ENCODE assay signal across 18 cellular contexts in genomic region chr9:101508203-101508602, GRCh38. TPM values are rescaled to one million over a fixed set of nuclear protein-coding genes. Genes with fewer than 3 reads are reported as not detected.
DNase-seq lines count a peak whose midpoint lies in the region; ATAC-seq and TF ChIP-seq lines count a peak whose summit lies in the region.
"Had no signal": no experiment of that assay in that cellular context is flagged by ENCODE, and none has a peak within 500 bp of the region (broad histone marks: within the 10 kb centered on the region; RNA-seq: fewer than 3 reads in every experiment).

No MANE protein-coding gene starts in this region.

- no peak overlapping the region for H3K4me2 ChIP-seq in GM23338

- no peak overlapping the region for H3K27ac ChIP-seq in GM23338 (ENCODE audit: low read depth)
- H3K27ac ChIP-seq: ascending aorta, vagina, WERI-Rb-1 had no signal

- no peaks in the 10 kb centered on the region for H3K27me3 ChIP-seq in GM23338 (ENCODE audit: insufficient read depth)
- H3K27me3 ChIP-seq: ascending aorta, vagina had no signal

- H4K20me1 ChIP-seq in GM23338 (replicated peaks; ENCODE audit: insufficient read depth) = no peaks in the 10 kb centered on the region

- no peaks in the 10 kb centered on the region for H3K79me2 ChIP-seq in GM23338 (replicated peaks; ENCODE audit: insufficient read depth)

- H3K4me1 Mint-ChIP-seq in GM23338 = peaks cover 16% of the 10 kb centered on the region

- no peaks in the 10 kb centered on the region for H3F3A ChIP-seq in GM23338 (replicated peaks; ENCODE audit: low read depth)

- peaks cover 4% of the 10 kb centered on the region; the same call in 1 of the 2 replicates for H3K9me2 ChIP-seq in GM23338 (ENCODE audit: insufficient read depth)

- no peaks in the 10 kb centered on the region for H3K9me3 Mint-ChIP-seq in GM23338

- no peak for ATAC-seq in GM23338
- ATAC-seq: HepG2, T-helper 17 cell had no signal

- DNase-seq in AG10803 (ENCODE audit: low read depth) = peak; percentile 84
- DNase-seq in GM23338 (ENCODE audit: low spot score) = no peak
- peak; percentile 1 for DNase-seq in amniotic epithelial cell (ENCODE audit: low read depth)
- DNase-seq in foreskin fibroblast = peak; percentile 51 to 56
- DNase-seq in kidney tubule cell (ENCODE audit: low spot score) = no peak
- DNase-seq in midbrain (lab: John Stamatoyannopoulos, UW) = no peak
- DNase-seq in NCI-H446 (lab: John Stamatoyannopoulos, UW) = no peak
- no peak for DNase-seq in foreskin melanocyte
- DNase-seq: activated CD4-positive, alpha-beta T cell treated with anti-CD3 and anti-CD28 coated beads, Interleukin-2, amount 50 U/mL, for 48 hours; NCI-H1436; NCI-H2171; NCI-H748 treated with DMSO at 0.1 percent for 48 hours; SHP77 treated with DMSO at 0.1 percent for 48 hours; T-helper 17 cell; WERI-Rb-1 had no signal

- H3K4me3 ChIP-seq in AG10803 (ENCODE audit: low read length) (no peak overlapping the region), GM23338 (no peak overlapping the region), foreskin fibroblast (ENCODE audit: low read depth in 1 of 2, low read length in 2 of 2) (no peak overlapping the region)
- H3K4me3 ChIP-seq: ascending aorta, vagina had no signal

- H3K36me3 Mint-ChIP-seq in GM23338 (ENCODE audit: low read depth) = no peaks in the 10 kb centered on the region

- H3K4me3 Mint-ChIP-seq in GM23338 = no peak overlapping the region
- H3K4me3 Mint-ChIP-seq: T-helper 17 cell had no signal

- H3K4me1 ChIP-seq in GM23338 (ENCODE audit: insufficient read depth) = peaks cover 19% of the 10 kb centered on the region

- no peak overlapping the region for H3K27ac Mint-ChIP-seq in GM23338
- H3K27ac Mint-ChIP-seq: T-helper 17 cell had no signal

- peaks cover 2% of the 10 kb centered on the region for H3K27me3 Mint-ChIP-seq in GM23338 (ENCODE audit: insufficient read depth, low read depth, poor library complexity)

- H3K36me3 ChIP-seq in GM23338 (ENCODE audit: insufficient read depth) = no peaks in the 10 kb centered on the region
- H3K36me3 ChIP-seq: ascending aorta, vagina, WERI-Rb-1 had no signal

- 0 out of 2 replicates have a peak overlapping the region, but pooled peaks have one; percentile 12 for H2AFZ ChIP-seq in GM23338

- TF ChIP-seq CTCF in AG10803 (conservative IDR thresholded peaks at IDR 0.05; ENCODE audit: low read length) (no peak), GM23338 (conservative IDR thresholded peaks at IDR 0.05; ENCODE audit: low read depth in 2 of 2) (no peak), foreskin fibroblast (IDR thresholded peaks at IDR 0.05; ENCODE audit: low read depth, low read length) (no peak)

TF ChIP-seq in GM23338, 12 proteins besides CTCF, POLR2A, EP300 and RAD21 (continues in another document):
- TF ChIP-seq ETS1 (IDR thresholded peaks at IDR 0.05) = no peak
- no peak for TF ChIP-seq ZNF114 (CRISPR knock-in tag; IDR thresholded peaks at IDR 0.05)
- TF ChIP-seq ZNF462 (CRISPR knock-in tag; IDR thresholded peaks at IDR 0.05) = no peak
- TF ChIP-seq EZH2 (IDR thresholded peaks at IDR 0.05; ENCODE audit: low read depth, unreplicated experiment) = no peak
- no peak for TF ChIP-seq POLR2AphosphoS5 (IDR thresholded peaks at IDR 0.05; ENCODE audit: low read depth)
- TF ChIP-seq NANOG (IDR thresholded peaks at IDR 0.05; ENCODE audit: borderline replicate concordance) = no peak
- TF ChIP-seq, protein P1, sequence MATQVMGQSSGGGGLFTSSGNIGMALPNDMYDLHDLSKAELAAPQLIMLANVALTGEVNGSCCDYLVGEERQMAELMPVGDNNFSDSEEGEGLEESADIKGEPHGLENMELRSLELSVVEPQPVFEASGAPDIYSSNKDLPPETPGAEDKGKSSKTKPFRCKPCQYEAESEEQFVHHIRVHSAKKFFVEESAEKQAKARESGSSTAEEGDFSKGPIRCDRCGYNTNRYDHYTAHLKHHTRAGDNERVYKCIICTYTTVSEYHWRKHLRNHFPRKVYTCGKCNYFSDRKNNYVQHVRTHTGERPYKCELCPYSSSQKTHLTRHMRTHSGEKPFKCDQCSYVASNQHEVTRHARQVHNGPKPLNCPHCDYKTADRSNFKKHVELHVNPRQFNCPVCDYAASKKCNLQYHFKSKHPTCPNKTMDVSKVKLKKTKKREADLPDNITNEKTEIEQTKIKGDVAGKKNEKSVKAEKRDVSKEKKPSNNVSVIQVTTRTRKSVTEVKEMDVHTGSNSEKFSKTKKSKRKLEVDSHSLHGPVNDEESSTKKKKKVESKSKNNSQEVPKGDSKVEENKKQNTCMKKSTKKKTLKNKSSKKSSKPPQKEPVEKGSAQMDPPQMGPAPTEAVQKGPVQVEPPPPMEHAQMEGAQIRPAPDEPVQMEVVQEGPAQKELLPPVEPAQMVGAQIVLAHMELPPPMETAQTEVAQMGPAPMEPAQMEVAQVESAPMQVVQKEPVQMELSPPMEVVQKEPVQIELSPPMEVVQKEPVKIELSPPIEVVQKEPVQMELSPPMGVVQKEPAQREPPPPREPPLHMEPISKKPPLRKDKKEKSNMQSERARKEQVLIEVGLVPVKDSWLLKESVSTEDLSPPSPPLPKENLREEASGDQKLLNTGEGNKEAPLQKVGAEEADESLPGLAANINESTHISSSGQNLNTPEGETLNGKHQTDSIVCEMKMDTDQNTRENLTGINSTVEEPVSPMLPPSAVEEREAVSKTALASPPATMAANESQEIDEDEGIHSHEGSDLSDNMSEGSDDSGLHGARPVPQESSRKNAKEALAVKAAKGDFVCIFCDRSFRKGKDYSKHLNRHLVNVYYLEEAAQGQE (IDR thresholded peaks at IDR 0.05; ENCODE audit: unreplicated experiment) = no peak
- no peak for TF ChIP-seq STAT1 (IDR thresholded peaks at IDR 0.05; ENCODE audit: unreplicated experiment)

RNA-seq across cellular contexts. Expression of gene RNF20, which starts 25.4 kb away (rescaled TPM):
- 31.0 and 36.2 TPM in 2 replicates for total RNA-seq in GM23338 (2014; rRNA removed; shearing (Covaris generic))
- polyA plus RNA-seq in GM23338 (2016; fragmentation: Nextera tagmentation; extraction: Ambion mirVana) = 28.3 and 33.6 TPM in 2 replicates

Comparison
In these comparisons a context has a peak if more than half of its experiments do, and no peak if none do; other contexts are left out.
1. DNase-seq: peak in AG10803 (single experiment), amniotic epithelial cell (single experiment) and foreskin fibroblast (2 of 2); none in GM23338 (single experiment), kidney tubule cell (single experiment), midbrain (single experiment), NCI-H446 (0 of 2) and foreskin melanocyte (single experiment).